Comparison of ENCODE assay signal across 9 cellular contexts in genomic region chr11:353315-353857, GRCh38. TPM values are rescaled to one million over a fixed set of nuclear protein-coding genes. Genes with fewer than 3 reads are reported as not detected.
DNase-seq lines count a peak whose midpoint lies in the region; TF ChIP-seq lines count a peak whose summit lies in the region.
"Had no signal": no experiment of that assay in that cellular context is flagged by ENCODE, and none has a peak within 500 bp of the region (broad histone marks: within the 10 kb centered on the region; RNA-seq: fewer than 3 reads in every experiment).

No MANE protein-coding gene starts in this region.

- no peak for TF ChIP-seq CTCF in fibroblast of villous mesenchyme (IDR thresholded peaks at IDR 0.05; ENCODE audit: insufficient read depth, low read depth, low read length)
- no peak for TF ChIP-seq CTCF in WERI-Rb-1 (IDR thresholded peaks at IDR 0.05; ENCODE audit: low read depth, low read length)

- H3K4me3 ChIP-seq in BLaER1 treated with 17β-estradiol and CSF1 and Interleukin-3, amounts not matched to agents 10 nM and 100 nM, result no peak overlapping the region
- H3K4me3 ChIP-seq in SK-N-MC, result no peak overlapping the region
- H3K4me3 ChIP-seq in fibroblast of villous mesenchyme (ENCODE audit: low read depth, low read length), result no peak overlapping the region
- H3K4me3 ChIP-seq in WERI-Rb-1 (ENCODE audit: low read depth, low read length), result no peak overlapping the region

- H3K36me3 ChIP-seq in BLaER1 treated with 17β-estradiol and CSF1 and Interleukin-3, amounts not matched to agents 10 nM and 100 nM, result no peaks in the 10 kb centered on the region
- H3K36me3 ChIP-seq in SK-N-MC (ENCODE audit: insufficient read depth, low read length) (no peaks in the 10 kb centered on the region), WERI-Rb-1 (no peaks in the 10 kb centered on the region)

- H3K4me1 ChIP-seq in BLaER1 treated with 17β-estradiol and CSF1 and Interleukin-3, amounts not matched to agents 10 nM and 100 nM, result peaks cover 68 to 82% (median 73%) of the 10 kb centered on the region in 10 experiments

- H3K27ac ChIP-seq in BLaER1 treated with 17β-estradiol and CSF1 and Interleukin-3, amounts not matched to agents 10 nM and 100 nM, result peak overlapping the region; percentile 36 to 100 (median 99); a peak in 17 of 22 replicates
- H3K27ac ChIP-seq in SK-N-MC (peak overlapping the region; percentile 83), WERI-Rb-1 (no peak overlapping the region)
- H3K27ac ChIP-seq: epithelial cell of prostate had no signal

- peaks cover 0 to 4% (median 0%) of the 10 kb centered on the region in 11 experiments; a peak in 3 of 22 replicates for H3K9me3 ChIP-seq in BLaER1 treated with 17β-estradiol and CSF1 and Interleukin-3, amounts not matched to agents 10 nM and 100 nM (replicated peaks in 1 of 11)
- H3K9me3 ChIP-seq in SK-N-MC (ENCODE audit: low read depth, low read length) (no peaks in the 10 kb centered on the region), WERI-Rb-1 (ENCODE audit: severe bottlenecking) (no peaks in the 10 kb centered on the region)

- DNase-seq in SK-N-MC (ENCODE audit: low read depth, low spot score), result no peak
- DNase-seq in fibroblast of villous mesenchyme (ENCODE audit: low read depth), result peak; percentile 91
- DNase-seq in nucleus accumbens (lab: John Stamatoyannopoulos, UW), result peak in 43 of 56 donors; percentile 27 to 88 (median 58)
- DNase-seq in WERI-Rb-1, result no peak
- no peak for DNase-seq in AML-193 (lab: John Stamatoyannopoulos, UW)
- DNase-seq in NCI-H82 (lab: John Stamatoyannopoulos, UW), result no peak
- no peak for DNase-seq in activated gamma-delta T cell treated with Interleukin-2 at 50 U/mL for 16 hours

- H4K20me1 ChIP-seq in BLaER1 treated with 17β-estradiol and CSF1 and Interleukin-3, amounts not matched to agents 10 nM and 100 nM, result no peaks in the 10 kb centered on the region

- peak overlapping the region; percentile 32 to 99 (median 96); a peak in 20 of 22 replicates for H3K4me2 ChIP-seq in BLaER1 treated with 17β-estradiol and CSF1 and Interleukin-3, amounts not matched to agents 10 nM and 100 nM

- H3K27me3 ChIP-seq in BLaER1 treated with 17β-estradiol and CSF1 and Interleukin-3, amounts not matched to agents 10 nM and 100 nM, result peaks cover 0 to 5% (median 0%) of the 10 kb centered on the region in 11 experiments; a peak in 3 of 22 replicates
- H3K27me3 ChIP-seq in WERI-Rb-1 (ENCODE audit: insufficient read depth, low read depth, severe bottlenecking), result no peaks in the 10 kb centered on the region

- peak overlapping the region in 4 of 11 experiments; percentile 3 to 50 (median 28); a peak in 5 of 22 replicates for H3K9ac ChIP-seq in BLaER1 treated with 17β-estradiol and CSF1 and Interleukin-3, amounts not matched to agents 10 nM and 100 nM
- peak overlapping the region; percentile 50 for H3K9ac ChIP-seq in SK-N-MC (ENCODE audit: insufficient read length)

RNA-seq across cellular contexts. Expression of gene B4GALNT4, which starts 15.9 kb away (rescaled TPM):
- 0.43 and 1.3 TPM in 2 replicates for total RNA-seq in fibroblast of villous mesenchyme

RNA-seq across cellular contexts. Expression of gene IFITM3, which starts 32.7 kb away (rescaled TPM):
- 83.3 and 94.1 TPM in 2 replicates for total RNA-seq in fibroblast of villous mesenchyme

RNA-seq across cellular contexts. Expression of gene IFITM1, which starts 39.5 kb away (rescaled TPM):
- 76.4 and 117 TPM in 2 replicates for total RNA-seq in fibroblast of villous mesenchyme

RNA-seq across cellular contexts. Expression of gene PKP3, which starts 40.6 kb away (rescaled TPM):
- 2.2 and 2.6 TPM in 2 replicates for total RNA-seq in fibroblast of villous mesenchyme

RNA-seq across cellular contexts. Expression of gene IFITM2, which starts 45.8 kb away (rescaled TPM):
- total RNA-seq in fibroblast of villous mesenchyme, result 38.4 and 107 TPM in 2 replicates

Comparison
In these comparisons a context has a peak if more than half of its experiments do, and no peak if none do; other contexts are left out.
1. DNase-seq: peak in fibroblast of villous mesenchyme (single experiment) and nucleus accumbens (43 of 56); none in SK-N-MC (single experiment), WERI-Rb-1 (single experiment), AML-193 (0 of 2), NCI-H82 (single experiment) and activated gamma-delta T cell treated with Interleukin-2 at 50 U/mL for 16 hours (single experiment).